In genomic region chr3:60720696-60721228, GRCh38 we compare ENCODE assay signal across 17 cellular contexts.
"Had no signal": no experiment of that assay in that cellular context is flagged by ENCODE, and none has a peak within 500 bp of the region (broad histone marks: within the 10 kb centered on the region; RNA-seq: fewer than 3 reads in every experiment).

No MANE protein-coding gene starts in this region.

- DNase-seq: activated CD4-positive, alpha-beta T cell treated with anti-CD3 and anti-CD28 coated beads, Interleukin-2, amount 50 U/mL, for 1 hour; activated CD4-positive, CD25-positive, alpha-beta regulatory T cell treated with anti-CD3 and anti-CD28 coated beads, Interleukin-2, amount 50 U/mL, for 72 hours; activated gamma-delta T cell; colonic mucosa; endodermal cell; heart left ventricle; immature natural killer cell; kidney glomerular epithelial cell; left ventricle myocardium superior; stimulated activated CD4-positive, alpha-beta T cell treated with anti-CD3 and anti-CD28 coated beads, Interleukin-2, amount 100 ng/mL, for 24 hours; stimulated activated naive CD8-positive, alpha-beta T cell treated with anti-CD3 and anti-CD28 coated beads, Interleukin-15, Interleukin-2, amounts not matched to agents 100 U/mL and 50 U/mL, for 24 hours; T-helper 2 cell; trophoblast cell had no signal

- H3K36me3 ChIP-seq: colonic mucosa, gastroesophageal sphincter, heart left ventricle, vagina had no signal

- H3K4me3 ChIP-seq: colonic mucosa, gastroesophageal sphincter, heart left ventricle, vagina had no signal

- H3K9me3 ChIP-seq: colonic mucosa, gastroesophageal sphincter, vagina had no signal

- H3K27ac ChIP-seq: colonic mucosa, epithelial cell of prostate, gastroesophageal sphincter, heart left ventricle, vagina, VCaP had no signal

- H3K4me1 ChIP-seq: colonic mucosa, gastroesophageal sphincter, heart left ventricle, vagina had no signal

- H3K27me3 ChIP-seq: colonic mucosa, gastroesophageal sphincter, heart left ventricle, vagina had no signal
